ENCODE assay signal across 8 cellular contexts in the genomic region with DNA sequence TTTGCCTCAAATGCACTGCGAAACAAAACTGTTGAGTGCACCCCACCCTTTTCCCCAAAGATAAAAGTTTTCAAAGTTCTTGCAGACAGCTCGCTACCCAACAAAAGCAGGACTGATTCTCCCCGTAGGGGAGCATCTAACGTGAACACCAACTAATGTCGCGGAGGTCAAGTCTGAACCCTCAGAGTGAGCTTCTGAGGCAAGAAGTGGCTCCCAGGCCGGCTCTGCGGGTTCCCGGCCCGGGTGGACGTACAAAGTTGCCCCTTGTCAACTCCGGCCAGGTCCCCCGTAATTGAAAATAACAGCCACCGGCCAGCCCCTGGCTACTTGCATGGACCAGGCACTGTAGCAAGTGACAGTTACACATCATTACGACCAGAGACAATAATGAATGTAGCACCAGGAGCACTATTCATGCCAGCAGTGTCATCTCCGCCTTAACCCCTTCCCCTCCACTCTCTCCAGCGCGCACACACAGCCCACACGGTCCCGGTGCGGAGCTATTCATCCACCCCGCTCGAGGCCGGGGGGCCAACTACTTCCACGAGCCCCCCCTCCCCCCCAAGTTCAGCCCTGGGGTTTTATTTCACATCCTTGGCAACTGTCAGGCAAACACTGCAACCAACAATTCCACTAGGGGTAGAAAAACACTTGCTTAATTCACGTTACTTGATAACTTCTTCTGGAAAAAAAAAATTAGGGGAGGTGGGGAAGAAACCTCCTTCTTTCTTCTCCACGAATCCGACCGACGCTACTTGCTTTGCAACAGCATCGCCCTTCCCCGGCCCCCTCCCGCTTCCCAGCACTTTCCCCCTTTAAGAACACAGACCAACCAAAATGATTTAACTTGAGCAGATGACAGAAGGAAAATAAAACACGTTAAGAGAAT. TPM values are rescaled to one million over a fixed set of nuclear protein-coding genes. Genes with fewer than 3 reads are reported as not detected.
DNase-seq lines count a peak whose midpoint lies in the region; ATAC-seq and TF ChIP-seq lines count a peak whose summit lies in the region.

No MANE protein-coding gene starts in this region.

- no peaks in the 10 kb centered on the region for H3K36me3 ChIP-seq in OCI-LY7 (ENCODE audit: insufficient read depth, low read length)
- H3K36me3 ChIP-seq in ovary = no peaks in the 10 kb centered on the region

- CTCF ChIA-PET in OCI-LY7 (lab: Charles Lee; ENCODE audit: unreplicated experiment) = interaction anchor here (1.5 kb wide), 1 partner anchor 154 kb away, joined by 3 read pairs; no protein-coding TSS in a partner anchor

- peak overlapping the region; percentile 86 for H3K4me3 ChIP-seq in OCI-LY7 (ENCODE audit: low read depth, low read length, poor library complexity, severe bottlenecking)
- peak overlapping the region; percentile 77 for H3K4me3 ChIP-seq in ovary

- peaks cover 16% of the 10 kb centered on the region; the same call in 1 of the 2 replicates for H4K20me1 ChIP-seq in OCI-LY7 (ENCODE audit: insufficient read depth, low read length)

- no peak for TF ChIP-seq EP300 in ovary (IDR thresholded peaks at IDR 0.05)

- TF ChIP-seq POLR2A in ovary (IDR thresholded peaks at IDR 0.05) = no peak

- no peaks in the 10 kb centered on the region for H3K9me2 ChIP-seq in OCI-LY7 (ENCODE audit: insufficient read depth, low read length)

- H3K27ac ChIP-seq in OCI-LY7 (ENCODE audit: low read depth, low read length, poor library complexity, severe bottlenecking) = peak overlapping the region; percentile 90
- peak overlapping the region; percentile 63 to 94 for H3K27ac ChIP-seq in ovary

- peaks cover 57% of the 10 kb centered on the region for H3K79me2 ChIP-seq in OCI-LY7 (ENCODE audit: insufficient read depth, low read depth, low read length)

- peak overlapping the region; percentile 30; the same call in 1 of the 2 replicates for H2AFZ ChIP-seq in OCI-LY7 (ENCODE audit: low read length)

- peak overlapping the region; percentile 92 for H3K4me2 ChIP-seq in OCI-LY7 (ENCODE audit: low read length)

- no peaks in the 10 kb centered on the region for H3K9me3 ChIP-seq in OCI-LY7 (ENCODE audit: low read length)
- no peaks in the 10 kb centered on the region for H3K9me3 ChIP-seq in ovary

- intact Hi-C loops in OCI-LY7 (cut with micrococcal nuclease; ENCODE audit: unreplicated experiment) = loop anchor here (1.0 to 5.0 kb wide), 2 partner anchors 161 to 366 kb away; no protein-coding TSS in a partner anchor
- intact Hi-C loops in ovary (cut with DNase I) = loop anchor here in 1 of 4 donors (10.0 kb wide), 1 partner anchor 298 kb away; no protein-coding TSS in a partner anchor

- POLR2A ChIA-PET in OCI-LY7 (lab: Charles Lee) = interaction anchor here (0.5 to 3.5 kb wide), 18 partner anchors 8 to 257 kb away, joined by 3 to 21 read pairs (median 7); no protein-coding TSS in a partner anchor

- DNase-seq in GM03348 (ENCODE audit: low spot score) (peak; percentile 37), OCI-LY7 (ENCODE audit: low spot score) (peak; percentile 67), activated gamma-delta T cell treated with Interleukin-2 at 50 U/mL for 16 hours (peak; percentile 26), germinal center (ENCODE audit: low spot score) (peak; percentile 21), ovary (peak; percentile 31 to 61 (median 47)), NCI-H2107 treated with DMSO at 0.1 percent for 48 hours (lab: John Stamatoyannopoulos, UW; ENCODE audit: unreplicated experiment) (no peak), MV-4-11 (lab: John Stamatoyannopoulos, UW) (no peak)

- no peak for ATAC-seq in GM21825 (IDR thresholded peaks at IDR 0.05; ENCODE audit: unreplicated experiment)

- peaks cover 45% of the 10 kb centered on the region for H3K4me1 ChIP-seq in OCI-LY7 (ENCODE audit: insufficient read depth, low read length, poor library complexity, severe bottlenecking)
- H3K4me1 ChIP-seq in ovary (ENCODE audit: insufficient read depth) = peaks cover 11% of the 10 kb centered on the region

- WGBS in ovary, 3 donors = 1% methylated on average over 34 of the region's 34 CpGs

- TF ChIP-seq CTCF in OCI-LY7 (conservative IDR thresholded peaks at IDR 0.05; ENCODE audit: low read length) (no peak), ovary (IDR thresholded peaks at IDR 0.05) (no peak)

- BruUV-seq in OCI-LY7 (replicated peaks; lab: Mats Ljungman, UMichigan) = no TSS peak

- no peaks in the 10 kb centered on the region for H3K27me3 ChIP-seq in ovary

RNA-seq across cellular contexts. Expression of a gene that starts 1.2 kb away (rescaled TPM):
- total RNA-seq in OCI-LY7 (2014; rRNA removed; shearing (Covaris generic)) = 13.3 and 14.3 TPM in 2 replicates
- 40.1 and 41.9 TPM in 2 replicates for total RNA-seq in OCI-LY7 (2022)
- 10 to 100 TPM in 5 of 7 donors, 1 to 10 TPM in 2; 8.2 to 22.1 (median 16.3) TPM for total RNA-seq in ovary
- polyA plus RNA-seq in ovary = 1 to 10 TPM; 3.6 to 8.7 TPM

Comparison
In these comparisons a context has a peak if more than half of its experiments do, and no peak if none do; other contexts are left out.
1. DNase-seq: peak in GM03348 (single experiment), OCI-LY7 (single experiment), activated gamma-delta T cell treated with Interleukin-2 at 50 U/mL for 16 hours (single experiment), germinal center (single experiment) and ovary (5 of 5); none in NCI-H2107 treated with DMSO at 0.1 percent for 48 hours (single experiment) and MV-4-11 (single experiment).